Comparison of ENCODE assay signal across 23 cellular contexts in the genomic region with DNA sequence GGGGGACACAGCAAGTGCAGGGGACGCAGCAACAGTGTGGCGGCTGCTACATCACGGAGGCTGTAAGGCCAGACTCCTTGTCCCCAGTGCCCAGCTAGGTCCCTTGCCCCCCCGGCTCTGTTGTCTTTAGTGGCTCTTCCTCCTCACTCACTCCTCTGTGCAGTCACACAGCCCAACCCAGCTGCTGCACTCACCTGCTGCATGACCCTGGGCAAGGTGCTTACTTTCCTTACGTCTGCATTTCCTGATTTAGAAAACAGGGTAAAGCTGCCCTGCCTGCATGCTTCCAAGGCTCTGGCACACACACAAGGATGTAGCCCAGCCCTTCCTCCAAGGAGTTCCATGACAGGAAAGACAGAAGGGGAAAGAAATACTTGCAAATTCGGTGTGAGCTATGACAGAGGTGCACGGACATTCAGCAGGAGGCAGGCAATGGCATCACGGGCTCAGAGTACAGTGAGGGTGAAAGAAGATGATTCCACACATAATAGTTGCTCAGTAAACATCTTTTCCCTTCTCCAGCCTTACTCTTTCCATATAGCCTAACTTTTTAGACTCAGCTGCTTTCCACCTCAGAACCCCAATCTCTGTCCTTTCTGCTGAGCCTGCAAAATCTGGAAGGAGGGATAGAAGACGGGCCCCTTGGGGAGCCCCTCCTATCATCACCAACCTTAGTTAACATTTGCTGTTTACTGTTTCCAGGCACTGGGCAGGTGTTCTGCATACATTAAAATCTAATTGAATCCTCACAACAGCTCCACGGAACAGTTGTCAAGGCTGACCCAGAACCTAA.
"Had no signal": no experiment of that assay in that cellular context is flagged by ENCODE, and none has a peak within 500 bp of the region (broad histone marks: within the 10 kb centered on the region; RNA-seq: fewer than 3 reads in every experiment).

No MANE protein-coding gene starts in this region.

- H3K27ac Mint-ChIP-seq: activated CD4-positive, alpha-beta T cell treated with anti-CD3 and anti-CD28 coated beads, Interleukin-2, amount 10 ng/mL, durations not matched to agents 24 days and 14 days; activated CD8-positive, alpha-beta memory T cell treated with anti-CD3 and anti-CD28 coated beads, Interleukin-2, amount 10 ng/mL, durations not matched to agents 7 days and 5 days; activated CD8-positive, alpha-beta T cell treated with anti-CD3 and anti-CD28 coated beads for 36 hours; activated naive CD4-positive, alpha-beta T cell treated with anti-CD3 and anti-CD28 coated beads, Interleukin-2, amount 10 ng/mL, durations not matched to agents 7 days and 5 days; activated naive CD8-positive, alpha-beta T cell treated with anti-CD3 and anti-CD28 coated beads, Interleukin-2, amount 50 U/mL, for 24 hours; endodermal cell; natural killer cell treated with Interleukin-12 subunit alpha and Interleukin-12 subunit beta and Interleukin-15 and Interleukin-18, amount 100 ng/mL, for 72 hours; stimulated activated effector memory CD8-positive, alpha-beta T cell treated with anti-CD3 and anti-CD28 coated beads, Interleukin-12 subunit alpha, Interleukin-12 subunit beta, amount 100 ng/mL, for 72 hours; stimulated activated naive CD8-positive, alpha-beta T cell treated with anti-CD3 and anti-CD28 coated beads, Interleukin-15, amount 100 ng/mL, for 72 hours had no signal

- FAIRE-seq: pancreas had no signal

- ATAC-seq: activated CD4-positive, CD25-positive, alpha-beta regulatory T cell treated with anti-CD3 and anti-CD28 coated beads, Interleukin-2, amount 50 U/mL, for 24 hours; activated CD8-positive, alpha-beta memory T cell treated with anti-CD3 and anti-CD28 coated beads, Interleukin-2, amount 10 ng/mL, durations not matched to agents 7 days and 5 days; activated CD8-positive, alpha-beta T cell treated with anti-CD3 and anti-CD28 coated beads for 36 hours; activated naive CD8-positive, alpha-beta T cell treated with anti-CD3 and anti-CD28 coated beads, Interleukin-2, amount 50 U/mL, for 24 hours; heart right ventricle; left cardiac atrium; natural killer cell treated with Interleukin-12 subunit alpha and Interleukin-12 subunit beta and Interleukin-15 and Interleukin-18, amount 100 ng/mL, for 72 hours; pancreas; right cardiac atrium; stimulated activated effector memory CD8-positive, alpha-beta T cell treated with anti-CD3 and anti-CD28 coated beads, Interleukin-12 subunit alpha, Interleukin-12 subunit beta, amount 100 ng/mL, for 72 hours; stimulated activated naive CD8-positive, alpha-beta T cell treated with anti-CD3 and anti-CD28 coated beads, Interleukin-15, amount 100 ng/mL, for 72 hours had no signal

- H3K27me3 ChIP-seq: pancreas, uterus had no signal

- H3K4me1 Mint-ChIP-seq: activated CD4-positive, alpha-beta T cell treated with anti-CD3 and anti-CD28 coated beads, Interleukin-2, amount 10 ng/mL, durations not matched to agents 24 days and 14 days; activated CD8-positive, alpha-beta memory T cell treated with anti-CD3 and anti-CD28 coated beads, Interleukin-2, amount 10 ng/mL, durations not matched to agents 7 days and 5 days; activated naive CD4-positive, alpha-beta T cell treated with anti-CD3 and anti-CD28 coated beads, Interleukin-2, amount 10 ng/mL, durations not matched to agents 7 days and 5 days; activated naive CD8-positive, alpha-beta T cell treated with anti-CD3 and anti-CD28 coated beads, Interleukin-2, amount 50 U/mL, for 24 hours; stimulated activated naive CD8-positive, alpha-beta T cell treated with anti-CD3 and anti-CD28 coated beads, Interleukin-15, amount 100 ng/mL, for 72 hours had no signal

- H3K27me3 Mint-ChIP-seq: stimulated activated naive CD8-positive, alpha-beta T cell treated with anti-CD3 and anti-CD28 coated beads, Interleukin-15, amount 100 ng/mL, for 72 hours had no signal

- H3K9me3 Mint-ChIP-seq: activated CD4-positive, alpha-beta T cell treated with anti-CD3 and anti-CD28 coated beads, Interleukin-2, amount 10 ng/mL, durations not matched to agents 24 days and 14 days; activated CD8-positive, alpha-beta T cell treated with anti-CD3 and anti-CD28 coated beads for 36 hours; activated naive CD4-positive, alpha-beta T cell treated with anti-CD3 and anti-CD28 coated beads, Interleukin-2, amount 10 ng/mL, durations not matched to agents 7 days and 5 days; activated naive CD8-positive, alpha-beta T cell treated with anti-CD3 and anti-CD28 coated beads, Interleukin-2, amount 50 U/mL, for 24 hours; endodermal cell; natural killer cell treated with Interleukin-12 subunit alpha and Interleukin-12 subunit beta and Interleukin-15 and Interleukin-18, amount 100 ng/mL, for 72 hours; stimulated activated effector memory CD8-positive, alpha-beta T cell treated with anti-CD3 and anti-CD28 coated beads, Interleukin-12 subunit alpha, Interleukin-12 subunit beta, amount 100 ng/mL, for 72 hours; stimulated activated naive CD8-positive, alpha-beta T cell treated with anti-CD3 and anti-CD28 coated beads, Interleukin-15, amount 100 ng/mL, for 72 hours had no signal

- H3K4me1 ChIP-seq: heart right ventricle, pancreas, uterus had no signal

- DNase-seq: activated CD4-positive, alpha-beta T cell treated with anti-CD3 and anti-CD28 coated beads, Interleukin-2, amount 10 ng/mL, durations not matched to agents 24 days and 14 days; activated CD8-positive, alpha-beta memory T cell treated with anti-CD3 and anti-CD28 coated beads, Interleukin-2, amount 10 ng/mL, durations not matched to agents 7 days and 5 days; activated CD8-positive, alpha-beta T cell treated with anti-CD3 and anti-CD28 coated beads for 36 hours; activated effector memory CD4-positive, alpha-beta T cell treated with anti-CD3 and anti-CD28 coated beads, Interleukin-2, amount 50 U/mL, for 16 hours; activated naive CD4-positive, alpha-beta T cell treated with anti-CD3 and anti-CD28 coated beads, Interleukin-2, amount 10 ng/mL, durations not matched to agents 7 days and 5 days; activated naive CD8-positive, alpha-beta T cell treated with anti-CD3 and anti-CD28 coated beads, Interleukin-2, amount 50 U/mL, for 24 hours; activated T-cell treated with anti-CD3 and anti-CD28 coated beads for 4 hours; cerebellar nuclear complex; cortex of kidney; endodermal cell; heart right ventricle; islet precursor cell; left cardiac atrium; pancreas; right cardiac atrium; stimulated activated CD4-positive, alpha-beta T cell treated with anti-CD3 and anti-CD28 coated beads, Interleukin-2, amount 100 ng/mL, for 24 hours; stimulated activated naive CD8-positive, alpha-beta T cell treated with anti-CD3 and anti-CD28 coated beads, Interleukin-15, amount 100 ng/mL, for 72 hours; trophoblast cell; uterus had no signal

- H3K4me3 ChIP-seq: heart right ventricle, pancreas, uterus had no signal

- H3K36me3 Mint-ChIP-seq: activated CD8-positive, alpha-beta memory T cell treated with anti-CD3 and anti-CD28 coated beads, Interleukin-2, amount 10 ng/mL, durations not matched to agents 7 days and 5 days; activated naive CD4-positive, alpha-beta T cell treated with anti-CD3 and anti-CD28 coated beads, Interleukin-2, amount 10 ng/mL, durations not matched to agents 7 days and 5 days; natural killer cell treated with Interleukin-12 subunit alpha and Interleukin-12 subunit beta and Interleukin-15 and Interleukin-18, amount 100 ng/mL, for 72 hours; stimulated activated effector memory CD8-positive, alpha-beta T cell treated with anti-CD3 and anti-CD28 coated beads, Interleukin-12 subunit alpha, Interleukin-12 subunit beta, amount 100 ng/mL, for 72 hours had no signal

- H3K9me3 ChIP-seq: heart right ventricle, pancreas, uterus had no signal

- H3K4me3 Mint-ChIP-seq: activated CD4-positive, alpha-beta T cell treated with anti-CD3 and anti-CD28 coated beads, Interleukin-2, amount 10 ng/mL, durations not matched to agents 24 days and 14 days; activated CD8-positive, alpha-beta memory T cell treated with anti-CD3 and anti-CD28 coated beads, Interleukin-2, amount 10 ng/mL, durations not matched to agents 7 days and 5 days; activated CD8-positive, alpha-beta T cell treated with anti-CD3 and anti-CD28 coated beads for 36 hours; activated naive CD4-positive, alpha-beta T cell treated with anti-CD3 and anti-CD28 coated beads, Interleukin-2, amount 10 ng/mL, durations not matched to agents 7 days and 5 days; activated naive CD8-positive, alpha-beta T cell treated with anti-CD3 and anti-CD28 coated beads, Interleukin-2, amount 50 U/mL, for 24 hours; endodermal cell; natural killer cell treated with Interleukin-12 subunit alpha and Interleukin-12 subunit beta and Interleukin-15 and Interleukin-18, amount 100 ng/mL, for 72 hours; stimulated activated effector memory CD8-positive, alpha-beta T cell treated with anti-CD3 and anti-CD28 coated beads, Interleukin-12 subunit alpha, Interleukin-12 subunit beta, amount 100 ng/mL, for 72 hours; stimulated activated naive CD8-positive, alpha-beta T cell treated with anti-CD3 and anti-CD28 coated beads, Interleukin-15, amount 100 ng/mL, for 72 hours had no signal

- H3K27ac ChIP-seq: heart right ventricle, pancreas, uterus, VCaP had no signal

- H3K36me3 ChIP-seq: heart right ventricle, pancreas, uterus had no signal
